Comparison of ENCODE assay signal across 27 cellular contexts in the genomic region with DNA sequence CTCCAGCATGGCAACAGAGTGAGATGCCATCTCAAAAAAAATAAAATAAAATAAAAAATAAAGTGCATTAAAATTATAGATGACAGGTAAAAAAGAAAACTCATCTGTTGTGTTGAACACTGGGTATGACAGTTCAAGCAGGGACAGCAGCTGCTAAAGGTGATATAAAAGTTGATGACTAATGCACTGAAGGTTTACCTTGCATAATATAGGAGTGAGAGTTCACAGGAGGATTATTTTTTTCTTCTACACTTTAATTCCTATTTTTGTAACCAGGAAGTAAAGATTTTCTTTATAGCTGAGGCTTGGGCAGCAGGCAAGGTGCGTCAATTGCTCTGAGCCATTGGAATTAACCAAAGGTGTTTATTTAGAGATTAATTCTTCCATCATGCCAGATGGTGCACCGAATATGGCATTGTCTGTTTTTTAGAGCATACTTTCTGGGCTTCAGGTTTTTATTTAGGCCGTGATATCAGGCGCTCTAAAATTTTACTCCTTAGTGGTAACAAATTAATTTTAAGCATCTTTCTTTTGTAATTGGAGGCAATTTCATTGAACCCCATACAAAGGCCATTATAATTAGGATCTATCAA.
DNase-seq lines count a peak whose midpoint lies in the region; ATAC-seq and FAIRE-seq lines count a peak whose summit lies in the region.
"Had no signal": no experiment of that assay in that cellular context is flagged by ENCODE, and none has a peak within 500 bp of the region (broad histone marks: within the 10 kb centered on the region; RNA-seq: fewer than 3 reads in every experiment).

No MANE protein-coding gene starts in this region.

- no peak for FAIRE-seq in small intestine (lab: Jason Lieb, UNC)
- FAIRE-seq: frontal cortex, GM18507 had no signal

- in situ Hi-C loops in KBM-7 (cut with MboI; ENCODE audit: low pct_unique_long_range_greater_than_20kb, low sequenced_read_pairs) = no loop called here

- 17 to 63% (median 41%) methylated on average over 4 of the region's 4 CpGs for WGBS in small intestine, 3 donors

- H3K4me3 ChIP-seq in small intestine (ENCODE audit: low read depth in 1 of 2, low read length in 2 of 2) = no peak overlapping the region
- H3K4me3 ChIP-seq: prostate gland, SK-N-MC, tibial nerve had no signal

- no peak for ATAC-seq in HG02610 (IDR thresholded peaks at IDR 0.05; ENCODE audit: unreplicated experiment)
- ATAC-seq: activated T-cell treated with anti-CD3 and anti-CD28 coated beads, Interleukin-2, amount 50 U/mL, for 72 hours; left cardiac atrium; natural killer cell treated with Interleukin-12 subunit alpha and Interleukin-12 subunit beta and Interleukin-15 and Interleukin-18, amount 100 ng/mL, for 72 hours; stimulated activated effector memory CD8-positive, alpha-beta T cell treated with anti-CD3 and anti-CD28 coated beads, Interleukin-12 subunit alpha, Interleukin-12 subunit beta, amount 100 ng/mL, for 72 hours had no signal

- peak; percentile 80 for DNase-seq in NCI-H146 (lab: John Stamatoyannopoulos, UW)
- DNase-seq in NCI-H82 (lab: John Stamatoyannopoulos, UW) = peak; percentile 80
- DNase-seq in cerebellum (ENCODE audit: low spot score) = peak; percentile 13
- peak; percentile 62 for DNase-seq in small intestine
- DNase-seq in KBM-7 = no peak
- no peak for DNase-seq in NK-92 treated with Interleukin-12 subunit alpha and Interleukin-12 subunit beta, amount 100 ng/mL, for 24 hours (lab: John Stamatoyannopoulos, UW)
- DNase-seq: activated CD4-positive, alpha-beta T cell treated with anti-CD3 and anti-CD28 coated beads, Interleukin-2, amount 50 U/mL, for 4 hours; activated naive CD4-positive, alpha-beta T cell; activated T-cell treated with anti-CD3 and anti-CD28 coated beads, Interleukin-2, amount 50 U/mL, for 72 hours; COR-L47; GOT3; left cardiac atrium; NCI-H1092 treated with DMSO at 0.1 percent for 48 hours; NCI-H187 treated with DMSO at 0.1 percent for 48 hours; NCI-H2227 treated with DMSO at 0.1 percent for 48 hours; NCI-H526 treated with DMSO at 0.1 percent for 48 hours; occipital lobe; RPMI8226; T-helper 1 cell had no signal

- H3K36me3 ChIP-seq in small intestine (ENCODE audit: control insufficient read depth in 2 of 2, insufficient read depth in 2 of 2, low read length in 2 of 2) = no peaks in the 10 kb centered on the region
- H3K36me3 ChIP-seq: prostate gland, tibial nerve had no signal

- H3K27ac ChIP-seq in small intestine (ENCODE audit: low read depth in 1 of 2, low read length in 1 of 2) = no peak overlapping the region
- H3K27ac ChIP-seq: prostate gland, SK-N-MC, tibial nerve had no signal

- no peaks in the 10 kb centered on the region for H3K4me1 ChIP-seq in small intestine (ENCODE audit: control insufficient read depth in 2 of 2, insufficient read depth in 1 of 2, low read depth in 1 of 2, low read length in 1 of 2)
- H3K4me1 ChIP-seq: prostate gland, tibial nerve had no signal

- H3K9me3 ChIP-seq in small intestine (ENCODE audit: control insufficient read depth, low read depth) = peaks cover 2% of the 10 kb centered on the region
- H3K9me3 ChIP-seq: prostate gland, tibial nerve had no signal

- H3K27me3 ChIP-seq in small intestine (ENCODE audit: control insufficient read depth in 2 of 2, insufficient read depth in 2 of 2, low read length in 2 of 2) = no peaks in the 10 kb centered on the region
- H3K27me3 ChIP-seq: tibial nerve had no signal

Comparison
In these comparisons a context has a peak if more than half of its experiments do, and no peak if none do; other contexts are left out.
1. DNase-seq: peak in NCI-H146 (single experiment), NCI-H82 (single experiment), cerebellum (single experiment) and small intestine (single experiment); none in KBM-7 (single experiment) and NK-92 treated with Interleukin-12 subunit alpha and Interleukin-12 subunit beta, amount 100 ng/mL, for 24 hours (single experiment).